ENCODE assay signal across 18 cellular contexts in the genomic region with DNA sequence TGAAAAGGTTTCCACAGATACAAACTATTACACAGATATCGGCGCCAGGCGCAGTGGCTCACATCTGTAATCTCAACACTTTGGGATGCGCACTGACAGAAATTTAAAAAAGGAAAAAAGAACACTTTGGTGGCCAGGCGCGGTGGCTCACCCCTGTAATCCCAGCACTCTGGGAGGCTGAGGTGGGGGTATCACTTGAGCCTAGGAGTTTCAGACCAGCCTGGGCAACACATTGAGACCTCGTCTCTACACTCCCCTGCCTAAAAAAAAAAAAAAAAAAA.
"Had no signal": no experiment of that assay in that cellular context is flagged by ENCODE, and none has a peak within 500 bp of the region (broad histone marks: within the 10 kb centered on the region; RNA-seq: fewer than 3 reads in every experiment).

No MANE protein-coding gene starts in this region.

- ATAC-seq: activated CD4-positive, alpha-beta T cell treated with anti-CD3 and anti-CD28 coated beads for 36 hours had no signal

- H3K36me3 Mint-ChIP-seq: natural killer cell had no signal

- H3K4me3 Mint-ChIP-seq: activated CD4-positive, alpha-beta T cell treated with anti-CD3 and anti-CD28 coated beads for 36 hours; activated naive CD8-positive, alpha-beta T cell; activated T-helper 1 cell treated with anti-CD3 and anti-CD28 coated beads, Interleukin-12 subunit alpha, Interleukin-12 subunit beta, Interleukin-2, Interleukin-4 antibody, amounts not matched to agents 30 ng/mL and 10 ng/mL and 1 ng/mL, durations not matched to agents 14 hours and 24 hours and 36 hours; memory B cell; natural killer cell; stimulated activated naive CD8-positive, alpha-beta T cell treated with anti-CD3 and anti-CD28 coated beads, Interleukin-15, Interleukin-2, amounts not matched to agents 100 ng/mL and 50 ng/mL, for 24 hours had no signal

- H3K4me3 ChIP-seq: cardiac muscle cell, dorsolateral prefrontal cortex, pancreas, sigmoid colon, transverse colon, uterus had no signal

- H3K9me3 ChIP-seq: pancreas, sigmoid colon, transverse colon, uterus had no signal

- DNase-seq: activated CD4-positive, alpha-beta T cell treated with anti-CD3 and anti-CD28 coated beads for 36 hours; activated CD4-positive, alpha-beta T cell treated with anti-CD3 and anti-CD28 coated beads, Interleukin-2, amount 50 U/mL, for 48 hours; activated T-cell treated with anti-CD3 and anti-CD28 coated beads for 4 hours; dorsolateral prefrontal cortex; foreskin fibroblast; natural killer cell; pancreas; sigmoid colon; stimulated activated CD4-positive, alpha-beta T cell treated with anti-CD3 and anti-CD28 coated beads, Interleukin-1b, Interleukin-23, amount 100 ng/mL, for 48 hours; SW 1271; T-helper 2 cell; transverse colon; uterus had no signal

- H3K27me3 Mint-ChIP-seq: activated CD4-positive, alpha-beta T cell treated with anti-CD3 and anti-CD28 coated beads for 36 hours; activated naive CD8-positive, alpha-beta T cell; memory B cell; stimulated activated naive CD8-positive, alpha-beta T cell treated with anti-CD3 and anti-CD28 coated beads, Interleukin-15, Interleukin-2, amounts not matched to agents 100 ng/mL and 50 ng/mL, for 24 hours had no signal

- H3K27ac ChIP-seq: cardiac muscle cell, transverse colon, uterus had no signal

- H3K36me3 ChIP-seq: cardiac muscle cell, pancreas, sigmoid colon, transverse colon, uterus had no signal

- H3K4me1 ChIP-seq: uterus had no signal

- H3K9me3 Mint-ChIP-seq: activated T-helper 1 cell treated with anti-CD3 and anti-CD28 coated beads, Interleukin-12 subunit alpha, Interleukin-12 subunit beta, Interleukin-2, Interleukin-4 antibody, amounts not matched to agents 30 ng/mL and 10 ng/mL and 1 ng/mL, durations not matched to agents 14 hours and 24 hours and 36 hours; memory B cell; natural killer cell; stimulated activated naive CD8-positive, alpha-beta T cell treated with anti-CD3 and anti-CD28 coated beads, Interleukin-15, Interleukin-2, amounts not matched to agents 100 ng/mL and 50 ng/mL, for 24 hours had no signal

- H3K27me3 ChIP-seq: cardiac muscle cell, dorsolateral prefrontal cortex, pancreas, sigmoid colon, transverse colon, uterus had no signal

- H3K27ac Mint-ChIP-seq: activated CD4-positive, alpha-beta T cell treated with anti-CD3 and anti-CD28 coated beads for 36 hours; activated naive CD8-positive, alpha-beta T cell; activated T-helper 1 cell treated with anti-CD3 and anti-CD28 coated beads, Interleukin-12 subunit alpha, Interleukin-12 subunit beta, Interleukin-2, Interleukin-4 antibody, amounts not matched to agents 30 ng/mL and 10 ng/mL and 1 ng/mL, durations not matched to agents 14 hours and 24 hours and 36 hours; memory B cell; natural killer cell; stimulated activated naive CD8-positive, alpha-beta T cell treated with anti-CD3 and anti-CD28 coated beads, Interleukin-15, Interleukin-2, amounts not matched to agents 100 ng/mL and 50 ng/mL, for 24 hours had no signal
